ENCODE assay signal across 9 cellular contexts in genomic region chr3:17039579-17039978, GRCh38.
DNase-seq lines count a peak whose midpoint lies in the region; ATAC-seq and TF ChIP-seq lines count a peak whose summit lies in the region.
"Had no signal": no experiment of that assay in that cellular context is flagged by ENCODE, and none has a peak within 500 bp of the region (broad histone marks: within the 10 kb centered on the region; RNA-seq: fewer than 3 reads in every experiment).

No MANE protein-coding gene starts in this region.

- TF ChIP-seq CTCF in stomach (IDR thresholded peaks at IDR 0.05) = no peak

- ATAC-seq in HG03460 (IDR thresholded peaks at IDR 0.05; ENCODE audit: unreplicated experiment) = no peak
- ATAC-seq in GM21737 (IDR thresholded peaks at IDR 0.05; ENCODE audit: unreplicated experiment) = no peak
- ATAC-seq: gastroesophageal sphincter had no signal

- no peaks in the 10 kb centered on the region for H3K27me3 ChIP-seq in stomach
- H3K27me3 ChIP-seq: gastroesophageal sphincter had no signal

- TF ChIP-seq POLR2A in stomach (IDR thresholded peaks at IDR 0.05) = no peak

- no peak overlapping the region for H3K4me3 ChIP-seq in stomach
- H3K4me3 ChIP-seq: gastroesophageal sphincter had no signal

- no peaks in the 10 kb centered on the region for H3K9me3 ChIP-seq in stomach
- H3K9me3 ChIP-seq: gastroesophageal sphincter had no signal

- peaks cover 0 to 17% (median 7%) of the 10 kb centered on the region in 4 donors for H3K4me1 ChIP-seq in stomach
- H3K4me1 ChIP-seq: gastroesophageal sphincter had no signal

- H3K36me3 ChIP-seq in stomach = no peaks in the 10 kb centered on the region
- H3K36me3 ChIP-seq: gastroesophageal sphincter had no signal

- H3K27ac ChIP-seq in stomach = peak overlapping the region in 2 of 5 donors; percentile 60 to 66
- H3K27ac ChIP-seq: gastroesophageal sphincter had no signal

- TF ChIP-seq EP300 in stomach (IDR thresholded peaks at IDR 0.05) = no peak

- WGBS in stomach, 5 donors = 16 to 22% (median 20%) methylated on average over 2 of the region's 2 CpGs

- DNase-seq in AG20443 (ENCODE audit: low spot score) = peak; percentile 81
- peak; percentile 91 for DNase-seq in HS-27A (ENCODE audit: low read depth)
- DNase-seq in amniotic epithelial cell (ENCODE audit: low read depth) = peak; percentile 74
- peak; percentile 90 for DNase-seq in kidney glomerular epithelial cell (lab: John Stamatoyannopoulos, UW)
- DNase-seq in stomach = no peak
- no peak for DNase-seq in NCI-H1105 treated with DMSO at 0.1 percent for 48 hours (lab: John Stamatoyannopoulos, UW)

- intact Hi-C loops in stomach (cut with DNase I; ENCODE audit: low total_unique reads) = loop anchor here (10.0 kb wide), 2 partner anchors 155 to 435 kb away; partner anchors contain the start of genes DAZL and PLCL2

Comparison
In these comparisons a context has a peak if more than half of its experiments do, and no peak if none do; other contexts are left out.
1. DNase-seq: peak in AG20443 (single experiment), HS-27A (single experiment), amniotic epithelial cell (single experiment) and kidney glomerular epithelial cell (single experiment); none in stomach (single experiment) and NCI-H1105 treated with DMSO at 0.1 percent for 48 hours (single experiment).